Comparison of ENCODE assay signal across 15 cellular contexts in genomic region chr15:23395030-23395692, GRCh38. TPM values are rescaled to one million over a fixed set of nuclear protein-coding genes. Genes with fewer than 3 reads are reported as not detected.
DNase-seq lines count a peak whose midpoint lies in the region; ATAC-seq and TF ChIP-seq lines count a peak whose summit lies in the region.
"Had no signal": no experiment of that assay in that cellular context is flagged by ENCODE, and none has a peak within 500 bp of the region (broad histone marks: within the 10 kb centered on the region; RNA-seq: fewer than 3 reads in every experiment).

No MANE protein-coding gene starts in this region.

- no peaks in the 10 kb centered on the region for H3K36me3 Mint-ChIP-seq in activated CD8-positive, alpha-beta T cell treated with anti-CD3 and anti-CD28 coated beads for 36 hours (ENCODE audit: low read depth)

- no peaks in the 10 kb centered on the region for H3K9me3 Mint-ChIP-seq in activated CD8-positive, alpha-beta T cell treated with anti-CD3 and anti-CD28 coated beads for 36 hours

- H3K27me3 Mint-ChIP-seq in activated CD8-positive, alpha-beta T cell treated with anti-CD3 and anti-CD28 coated beads for 36 hours = no peaks in the 10 kb centered on the region

- no peak overlapping the region for H3K27ac Mint-ChIP-seq in activated CD8-positive, alpha-beta T cell treated with anti-CD3 and anti-CD28 coated beads for 36 hours

- intact Hi-C loops in heart right ventricle (cut with DNase I) = no loop called here
- intact Hi-C loops in activated CD8-positive, alpha-beta T cell treated with anti-CD3 and anti-CD28 coated beads for 36 hours (cut with micrococcal nuclease) = no loop called here

- H3K36me3 ChIP-seq in right atrium auricular region = no peaks in the 10 kb centered on the region
- no peaks in the 10 kb centered on the region for H3K36me3 ChIP-seq in heart right ventricle
- H3K36me3 ChIP-seq in RWPE2 (ENCODE audit: low read depth) = no peaks in the 10 kb centered on the region
- H3K36me3 ChIP-seq in mesodermal cell (ENCODE audit: control insufficient read depth, insufficient read depth, low read length) = no peaks in the 10 kb centered on the region

- H3K27me3 ChIP-seq in right atrium auricular region (no peaks in the 10 kb centered on the region), heart right ventricle (no peaks in the 10 kb centered on the region), RWPE2 (ENCODE audit: insufficient read depth, poor library complexity, severe bottlenecking) (peaks cover 4% of the 10 kb centered on the region)

- no peaks in the 10 kb centered on the region for H3K9me3 ChIP-seq in right atrium auricular region
- H3K9me3 ChIP-seq in heart right ventricle = no peaks in the 10 kb centered on the region
- no peaks in the 10 kb centered on the region for H3K9me3 ChIP-seq in RWPE2 (ENCODE audit: severe bottlenecking)
- H3K9me3 ChIP-seq in mesodermal cell (ENCODE audit: control insufficient read depth, low read length) = peaks cover 3% of the 10 kb centered on the region

- H3K4me1 ChIP-seq in right atrium auricular region (peaks cover 0 to 7% of the 10 kb centered on the region in 2 donors), heart right ventricle (peaks cover 0 to 14% (median 0%) of the 10 kb centered on the region in 9 donors), RWPE2 (ENCODE audit: insufficient read depth, poor library complexity, severe bottlenecking) (no peaks in the 10 kb centered on the region), mesodermal cell (ENCODE audit: control insufficient read depth, insufficient read depth, low read length, poor library complexity, severe bottlenecking) (no peaks in the 10 kb centered on the region)

- peak overlapping the region; percentile 47 to 65 for H3K27ac ChIP-seq in right atrium auricular region
- peak overlapping the region in 1 of 10 donors; percentile 20 for H3K27ac ChIP-seq in heart right ventricle
- no peak overlapping the region for H3K27ac ChIP-seq in RWPE2 (ENCODE audit: poor library complexity, severe bottlenecking)
- peak overlapping the region; percentile 23 for H3K27ac ChIP-seq in mesodermal cell (ENCODE audit: low read depth, low read length, severe bottlenecking)

- H3K4me3 ChIP-seq in right atrium auricular region (no peak overlapping the region), heart right ventricle (no peak overlapping the region), RWPE2 (ENCODE audit: severe bottlenecking) (no peak overlapping the region), mesodermal cell (ENCODE audit: extremely low read depth, insufficient read depth, low read length, poor library complexity, severe bottlenecking) (no peak overlapping the region)

- WGBS in heart right ventricle, 2 donors = 67 to 71% methylated on average over 15 of the region's 15 CpGs
- 72 to 73% methylated on average over 10 to 12 of the region's 15 CpGs for WGBS in mesodermal cell (ENCODE audit: insufficient coverage in 2 of 2), 2 experiments

- POLR2A ChIA-PET in activated CD8-positive, alpha-beta T cell treated with anti-CD3 and anti-CD28 coated beads for 36 hours (lab: Charles Lee) = no interaction called here

- CTCF ChIA-PET in activated CD8-positive, alpha-beta T cell treated with anti-CD3 and anti-CD28 coated beads for 36 hours (lab: Charles Lee) = no interaction called here

- DNase-seq in right atrium auricular region (ENCODE audit: low spot score) (no peak), heart right ventricle (no peak), RWPE2 (ENCODE audit: low spot score) (peak; percentile 55), OCI-M2 (lab: John Stamatoyannopoulos, UW; ENCODE audit: unreplicated experiment) (no peak)
- no peak for DNase-seq in stimulated activated CD4-positive, alpha-beta T cell treated with anti-CD3 and anti-CD28 coated beads, Interleukin-4, amount 100 ng/mL, for 4 hours
- no peak for DNase-seq in activated CD8-positive, alpha-beta T cell treated with anti-CD3 and anti-CD28 coated beads for 36 hours
- DNase-seq: COR-L47, NCI-H1105 treated with DMSO at 0.1 percent for 48 hours, NCI-H187, NCI-H446, NCI-H69, SHP77 had no signal

- no peak for TF ChIP-seq CTCF in right atrium auricular region (IDR thresholded peaks at IDR 0.05)
- no peak for TF ChIP-seq CTCF in heart right ventricle (IDR thresholded peaks at IDR 0.05)
- no peak for TF ChIP-seq CTCF in RWPE2 (IDR thresholded peaks at IDR 0.05; ENCODE audit: poor library complexity, severe bottlenecking)
- TF ChIP-seq CTCF in activated CD8-positive, alpha-beta T cell treated with anti-CD3 and anti-CD28 coated beads for 36 hours (IDR thresholded peaks at IDR 0.05) = no peak

- ATAC-seq in heart right ventricle (no peak), RWPE2 (ENCODE audit: low read depth) (no peak; the same call in 2 of the 3 replicates), GM19397 (IDR thresholded peaks at IDR 0.05; ENCODE audit: unreplicated experiment) (no peak)
- ATAC-seq in activated CD8-positive, alpha-beta T cell treated with anti-CD3 and anti-CD28 coated beads for 36 hours = no peak
- ATAC-seq: HCT116 had no signal

- no peak overlapping the region for H3K4me3 Mint-ChIP-seq in activated CD8-positive, alpha-beta T cell treated with anti-CD3 and anti-CD28 coated beads for 36 hours

- H3K4me1 Mint-ChIP-seq in activated CD8-positive, alpha-beta T cell treated with anti-CD3 and anti-CD28 coated beads for 36 hours (ENCODE audit: low read depth) = no peaks in the 10 kb centered on the region

RNA-seq across cellular contexts. Expression of gene GOLGA8S, which starts 40.6 kb away (rescaled TPM):
- under 1 TPM; 0.31 to 0.33 TPM for total RNA-seq in right atrium auricular region
- total RNA-seq in heart right ventricle = under 1 TPM; 0.11 to 0.92 (median 0.41) TPM
- polyA plus RNA-seq in heart right ventricle = under 1 TPM; 0.03 to 0.66 TPM
- polyA plus RNA-seq in mesodermal cell (2013, experiment 1 of 2) = not detected
- not detected for polyA plus RNA-seq in mesodermal cell (2013, experiment 2 of 2)
- total RNA-seq in activated CD8-positive, alpha-beta T cell treated with anti-CD3 and anti-CD28 coated beads for 36 hours = under 1 TPM; 0.13 to 0.16 TPM

RNA-seq across cellular contexts. Expression of gene GOLGA6L2, which starts 51.9 kb away (rescaled TPM):
- total RNA-seq in right atrium auricular region (not detected), heart right ventricle (under 1 TPM in 1 of 10 donors, not detected in 9; 0.09 TPM)
- not detected for polyA plus RNA-seq in heart right ventricle
- polyA plus RNA-seq in mesodermal cell (2013, experiment 1 of 2) = not detected
- polyA plus RNA-seq in mesodermal cell (2013, experiment 2 of 2) = not detected
- not detected for total RNA-seq in activated CD8-positive, alpha-beta T cell treated with anti-CD3 and anti-CD28 coated beads for 36 hours
